In the genomic region with DNA sequence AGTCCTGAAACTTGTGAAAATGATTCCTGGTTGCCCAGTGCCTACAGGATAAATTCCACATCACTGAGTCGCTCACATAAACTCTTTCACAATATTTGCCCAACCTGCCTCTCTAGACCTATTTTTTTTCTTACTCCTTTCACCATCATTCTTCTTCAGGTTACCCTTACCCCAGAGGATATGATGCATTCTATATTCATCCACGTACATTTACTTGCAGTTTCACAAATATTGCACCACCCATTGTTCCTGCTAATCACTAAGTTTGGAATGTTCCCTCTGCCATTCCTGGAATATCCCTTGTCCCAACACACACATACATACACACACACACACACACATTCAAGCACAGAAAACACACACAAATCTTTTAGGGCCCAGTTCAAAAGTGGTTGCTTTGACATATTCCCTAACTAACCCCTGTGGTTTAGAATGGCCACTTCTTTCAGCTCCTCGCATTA, we compare ENCODE assay signal across 11 cellular contexts.
A peak's percentile ranks its signal among the peaks of the same experiment; 100 is the strongest.
DNase-seq lines count a peak whose midpoint lies in the region; ATAC-seq and TF ChIP-seq lines count a peak whose summit lies in the region.
"Had no signal": no experiment of that assay in that cellular context is flagged by ENCODE, and none has a peak within 500 bp of the region (broad histone marks: within the 10 kb centered on the region; RNA-seq: fewer than 3 reads in every experiment).

No MANE protein-coding gene starts in this region.

- DNase-seq in GM03348 (ENCODE audit: low spot score) (peak; percentile 32), SJSA1 (ENCODE audit: low read depth in 1 of 2, low spot score in 2 of 2) (peak; percentile 53 to 79), fibroblast of pulmonary artery (ENCODE audit: low read depth) (peak; percentile 100), renal cortical epithelial cell (ENCODE audit: low read depth) (peak; percentile 100), superior temporal gyrus (ENCODE audit: extremely low spot score) (no peak), DMS 273 (lab: John Stamatoyannopoulos, UW; ENCODE audit: unreplicated experiment) (no peak), NCI-H510A treated with DMSO at 0.1 percent for 48 hours (lab: John Stamatoyannopoulos, UW) (no peak)
- DNase-seq: activated CD4-positive, CD25-positive, alpha-beta regulatory T cell treated with anti-CD3 and anti-CD28 coated beads, Interleukin-2, amount 50 U/mL, for 72 hours; MM.1S had no signal

- H3K4me3 ChIP-seq in SJSA1: no peak overlapping the region
- H3K4me3 ChIP-seq in fibroblast of pulmonary artery (replicated peaks; ENCODE audit: low read depth, low read length): no peak overlapping the region
- H3K4me3 ChIP-seq: pancreas had no signal

- peak overlapping the region; percentile 99 for H3K27ac ChIP-seq in SJSA1

- peaks cover 44% of the 10 kb centered on the region for H3K4me1 ChIP-seq in SJSA1 (replicated peaks)
- H3K4me1 ChIP-seq: pancreas had no signal

- H3K9me3 ChIP-seq in SJSA1 (replicated peaks): no peaks in the 10 kb centered on the region
- H3K9me3 ChIP-seq: pancreas had no signal

- no peaks in the 10 kb centered on the region for H3K36me3 ChIP-seq in SJSA1
- H3K36me3 ChIP-seq: pancreas had no signal

- ATAC-seq in GM21717 (IDR thresholded peaks at IDR 0.05; ENCODE audit: unreplicated experiment): no peak

- H3K27me3 ChIP-seq in SJSA1 (replicated peaks): no peaks in the 10 kb centered on the region
- H3K27me3 ChIP-seq: pancreas had no signal

- TF ChIP-seq CTCF in fibroblast of pulmonary artery (IDR thresholded peaks at IDR 0.05; ENCODE audit: low read length, missing control alignments): no peak

Comparison
In these comparisons a context has a peak if more than half of its experiments do, and no peak if none do; other contexts are left out.
1. DNase-seq: peak in GM03348 (single experiment), SJSA1 (2 of 2), fibroblast of pulmonary artery (single experiment) and renal cortical epithelial cell (single experiment); none in superior temporal gyrus (single experiment), DMS 273 (single experiment) and NCI-H510A treated with DMSO at 0.1 percent for 48 hours (single experiment).